Comparison of ENCODE assay signal across 12 cellular contexts in genomic region chr19:56837004-56837403, GRCh38. TPM values are rescaled to one million over a fixed set of nuclear protein-coding genes. Genes with fewer than 3 reads are reported as not detected.
A peak's percentile ranks its signal among the peaks of the same experiment; 100 is the strongest.
DNase-seq lines count a peak whose midpoint lies in the region; ATAC-seq and TF ChIP-seq lines count a peak whose summit lies in the region.
"Had no signal": no experiment of that assay in that cellular context is flagged by ENCODE, and none has a peak within 500 bp of the region (broad histone marks: within the 10 kb centered on the region; RNA-seq: fewer than 3 reads in every experiment).

No MANE protein-coding gene starts in this region.

- no peak overlapping the region for H3K4ac ChIP-seq in trophoblast cell (ENCODE audit: low read depth, low read length)

- H2BK120ac ChIP-seq in trophoblast cell (ENCODE audit: insufficient read depth, low read length, poor library complexity) = no peak overlapping the region

- H3K4me2 ChIP-seq in trophoblast cell (ENCODE audit: low read length) (peak overlapping the region; percentile 83), MM.1S (ENCODE audit: low read depth, low read length) (no peak overlapping the region)

- H3K9me3 ChIP-seq in trophoblast cell (ENCODE audit: insufficient read depth, low read depth, low read length) = peaks cover 47% of the 10 kb centered on the region
- no peaks in the 10 kb centered on the region for H3K9me3 ChIP-seq in MM.1S (replicated peaks; ENCODE audit: insufficient read depth, low read length)

- H4K20me1 ChIP-seq in MM.1S (ENCODE audit: insufficient read depth, low read length) = no peaks in the 10 kb centered on the region

- H2BK5ac ChIP-seq in trophoblast cell (ENCODE audit: low read depth, low read length, poor library complexity) = no peak overlapping the region

- H3K9ac ChIP-seq in trophoblast cell (ENCODE audit: low read length) (peak overlapping the region; percentile 25), MM.1S (ENCODE audit: low read length) (no peak overlapping the region)

- H3K79me2 ChIP-seq in trophoblast cell (ENCODE audit: control insufficient read depth, insufficient read depth, low read length, poor library complexity) (no peaks in the 10 kb centered on the region), MM.1S (ENCODE audit: low read length) (no peaks in the 10 kb centered on the region)

- H2BK12ac ChIP-seq in trophoblast cell (ENCODE audit: low read length) = no peak overlapping the region

- peak overlapping the region; percentile 95 for H3K27ac ChIP-seq in cingulate gyrus (ENCODE audit: low read depth, low read length)
- no peak overlapping the region for H3K27ac ChIP-seq in trophoblast cell (ENCODE audit: low read depth, low read length)
- no peak overlapping the region for H3K27ac ChIP-seq in MM.1S (ENCODE audit: low read length)

- no peak overlapping the region for H3K23ac ChIP-seq in trophoblast cell (ENCODE audit: low read length)

- H3K27me3 ChIP-seq in trophoblast cell (ENCODE audit: insufficient read depth, low read length) (no peaks in the 10 kb centered on the region), MM.1S (replicated peaks; ENCODE audit: insufficient read depth, low read length) (no peaks in the 10 kb centered on the region)

- no peaks in the 10 kb centered on the region for H3F3A ChIP-seq in MM.1S (ENCODE audit: insufficient read depth, low read length)

- no peaks in the 10 kb centered on the region for H3K9me2 ChIP-seq in MM.1S (replicated peaks; ENCODE audit: insufficient read depth, low read length)

- no peak overlapping the region for H2AK5ac ChIP-seq in trophoblast cell (ENCODE audit: low read length)

- ATAC-seq in HG02571 (IDR thresholded peaks at IDR 0.05; ENCODE audit: unreplicated experiment) = no peak
- ATAC-seq in GM19397 (IDR thresholded peaks at IDR 0.05; ENCODE audit: unreplicated experiment) = no peak
- ATAC-seq: activated T-helper 17 cell treated with anti-CD3 and anti-CD28 coated beads, Interleukin-2, amount 50 U/mL, for 72 hours; stimulated activated effector memory CD8-positive, alpha-beta T cell treated with anti-CD3 and anti-CD28 coated beads, Interleukin-12 subunit alpha, Interleukin-12 subunit beta, amount 100 ng/mL, for 72 hours had no signal

- no peak overlapping the region for H4K8ac ChIP-seq in trophoblast cell (ENCODE audit: low read depth, low read length)

- H3K14ac ChIP-seq in trophoblast cell (ENCODE audit: low read length) = no peak overlapping the region

- H3K79me1 ChIP-seq in trophoblast cell (ENCODE audit: low read length) = peaks cover 2% of the 10 kb centered on the region

- H4K91ac ChIP-seq in trophoblast cell (ENCODE audit: low read depth, low read length) = no peak overlapping the region

- H3K4me1 ChIP-seq in trophoblast cell (ENCODE audit: control insufficient read depth in 1 of 2, insufficient read depth in 2 of 2, low read length in 2 of 2) = no peaks in the 10 kb centered on the region
- H3K4me1 ChIP-seq in MM.1S (ENCODE audit: low read length) = no peaks in the 10 kb centered on the region

- H3K4me3 ChIP-seq in LNCaP clone FGC (ENCODE audit: low read depth, low read length) (peak overlapping the region; percentile 59), trophoblast cell (ENCODE audit: low read depth, low read length) (no peak overlapping the region), MM.1S (ENCODE audit: low read length) (no peak overlapping the region)

- DNase-seq in DMS114 treated with DMSO at 0.1 percent for 48 hours (lab: John Stamatoyannopoulos, UW; ENCODE audit: unreplicated experiment) (peak; percentile 70), LNCaP clone FGC (ENCODE audit: low read depth) (peak; percentile 74), trophoblast cell (peak; percentile 33 to 54), MM.1S (no peak), HCEC 1CT (no peak)
- DNase-seq: Karpas-422, NCI-H2029 treated with DMSO at 0.1 percent for 48 hours had no signal

- no peak overlapping the region for H4K12ac ChIP-seq in trophoblast cell (ENCODE audit: low read depth, low read length)

- H2AFZ ChIP-seq in trophoblast cell (ENCODE audit: insufficient read depth, low read length, poor library complexity) = peak overlapping the region; percentile 24
- H2AFZ ChIP-seq in MM.1S (ENCODE audit: low read length) = no peak overlapping the region

- H3K36me3 ChIP-seq in trophoblast cell (ENCODE audit: control insufficient read depth in 1 of 2, insufficient read depth in 2 of 2, low read length in 2 of 2) = peaks cover 0 to 4% of the 10 kb centered on the region in 2 experiments
- H3K36me3 ChIP-seq in MM.1S (replicated peaks; ENCODE audit: insufficient read depth, low read length) = no peaks in the 10 kb centered on the region

- TF ChIP-seq CTCF in LNCaP clone FGC (IDR thresholded peaks at IDR 0.05; ENCODE audit: control insufficient read depth, extremely low read depth, insufficient read depth) (peak; percentile 31; the same call in 1 of the 2 replicates), MM.1S (IDR thresholded peaks at IDR 0.05; ENCODE audit: low read length) (no peak)

- H3K18ac ChIP-seq in trophoblast cell (ENCODE audit: low read length) = no peak overlapping the region

- WGBS in trophoblast cell (ENCODE audit: extremely low coverage, insufficient coverage, insufficient read length) = no CpG with 5 or more reads among the region's 6 CpGs

RNA-seq across cellular contexts. Expression of gene PEG3, which starts 3.5 kb away (rescaled TPM):
- polyA plus RNA-seq in trophoblast cell (2013) = 33.6 and 35.1 TPM in 2 replicates

RNA-seq across cellular contexts. Expression of gene ZIM2, which starts 3.5 kb away (rescaled TPM):
- 0.64 and 0.85 TPM in 2 replicates for polyA plus RNA-seq in trophoblast cell (2013)

Comparison
In these comparisons a context has a peak if more than half of its experiments do, and no peak if none do; other contexts are left out.
1. DNase-seq: peak in DMS114 treated with DMSO at 0.1 percent for 48 hours (single experiment), LNCaP clone FGC (single experiment) and trophoblast cell (2 of 2); none in MM.1S (single experiment) and HCEC 1CT (single experiment).